ENCODE assay signal across 8 cellular contexts in genomic region chr9:131546336-131547084, GRCh38. TPM values are rescaled to one million over a fixed set of nuclear protein-coding genes. Genes with fewer than 3 reads are reported as not detected.
DNase-seq lines count a peak whose midpoint lies in the region; ATAC-seq and TF ChIP-seq lines count a peak whose summit lies in the region.

No MANE protein-coding gene starts in this region.

- H3K4me3 Mint-ChIP-seq in activated T-cell treated with anti-CD3 and anti-CD28 coated beads, Interleukin-2, amount 50 U/mL, for 72 hours, result peak overlapping the region; percentile 68 to 80
- H3K4me3 Mint-ChIP-seq in stimulated activated naive CD8-positive, alpha-beta T cell treated with anti-CD3 and anti-CD28 coated beads, Interleukin-15, amount 100 ng/mL, for 72 hours, result peak overlapping the region; percentile 57 to 81

- H3K27ac Mint-ChIP-seq in activated T-cell treated with anti-CD3 and anti-CD28 coated beads, Interleukin-2, amount 50 U/mL, for 72 hours, result no peak overlapping the region
- H3K27ac Mint-ChIP-seq in stimulated activated naive CD8-positive, alpha-beta T cell treated with anti-CD3 and anti-CD28 coated beads, Interleukin-15, amount 100 ng/mL, for 72 hours, result no peak overlapping the region

- TF ChIP-seq CTCF in RWPE2 (IDR thresholded peaks at IDR 0.05; ENCODE audit: poor library complexity, severe bottlenecking) (no peak), fibroblast of villous mesenchyme (IDR thresholded peaks at IDR 0.05; ENCODE audit: insufficient read depth, low read depth, low read length) (no peak)

- H3K4me3 ChIP-seq in RWPE2 (ENCODE audit: severe bottlenecking) (no peak overlapping the region), fibroblast of villous mesenchyme (ENCODE audit: low read depth, low read length) (peak overlapping the region; percentile 38)

- H3K36me3 Mint-ChIP-seq in activated T-cell treated with anti-CD3 and anti-CD28 coated beads, Interleukin-2, amount 50 U/mL, for 72 hours (ENCODE audit: insufficient read depth in 2 of 2), result peaks cover 14 to 30% of the 10 kb centered on the region in 2 donors

- H3K4me1 Mint-ChIP-seq in activated T-cell treated with anti-CD3 and anti-CD28 coated beads, Interleukin-2, amount 50 U/mL, for 72 hours (ENCODE audit: low read depth), result peaks cover 10% of the 10 kb centered on the region
- peaks cover 14% of the 10 kb centered on the region for H3K4me1 Mint-ChIP-seq in stimulated activated naive CD8-positive, alpha-beta T cell treated with anti-CD3 and anti-CD28 coated beads, Interleukin-15, amount 100 ng/mL, for 72 hours

- H3K27me3 Mint-ChIP-seq in activated T-cell treated with anti-CD3 and anti-CD28 coated beads, Interleukin-2, amount 50 U/mL, for 72 hours (ENCODE audit: low read depth), result peaks cover 45% of the 10 kb centered on the region
- H3K27me3 Mint-ChIP-seq in stimulated activated naive CD8-positive, alpha-beta T cell treated with anti-CD3 and anti-CD28 coated beads, Interleukin-15, amount 100 ng/mL, for 72 hours, result peaks cover 61% of the 10 kb centered on the region

- ATAC-seq in activated T-cell treated with anti-CD3 and anti-CD28 coated beads, Interleukin-2, amount 50 U/mL, for 72 hours (replicated peaks in 1 of 2), result peak; percentile 47 to 56
- peak; percentile 57 for ATAC-seq in RWPE2 (ENCODE audit: low read depth)
- ATAC-seq in stimulated activated naive CD8-positive, alpha-beta T cell treated with anti-CD3 and anti-CD28 coated beads, Interleukin-15, amount 100 ng/mL, for 72 hours, result peak; percentile 45
- ATAC-seq in HG03097 (IDR thresholded peaks at IDR 0.05; ENCODE audit: low FRiP score, unreplicated experiment), result no peak
- ATAC-seq in HG02610 (IDR thresholded peaks at IDR 0.05; ENCODE audit: unreplicated experiment), result no peak

- peaks cover 3% of the 10 kb centered on the region for H3K9me3 ChIP-seq in RWPE2 (ENCODE audit: severe bottlenecking)

- H3K9me3 Mint-ChIP-seq in activated T-cell treated with anti-CD3 and anti-CD28 coated beads, Interleukin-2, amount 50 U/mL, for 72 hours, result peaks cover 11 to 15% of the 10 kb centered on the region in 2 donors
- H3K9me3 Mint-ChIP-seq in stimulated activated naive CD8-positive, alpha-beta T cell treated with anti-CD3 and anti-CD28 coated beads, Interleukin-15, amount 100 ng/mL, for 72 hours, result peaks cover 14 to 17% of the 10 kb centered on the region in 2 donors

- H3K27ac ChIP-seq in RWPE2 (ENCODE audit: poor library complexity, severe bottlenecking), result no peak overlapping the region

- DNase-seq in activated T-cell treated with anti-CD3 and anti-CD28 coated beads, Interleukin-2, amount 50 U/mL, for 72 hours, result peak in 1 of 2 donors; percentile 27
- DNase-seq in activated T-cell treated with anti-CD3 and anti-CD28 coated beads, Interleukin-2, amount 50 U/mL, for 1 hour, result no peak
- no peak for DNase-seq in RWPE2 (ENCODE audit: low spot score)
- DNase-seq in fibroblast of villous mesenchyme (ENCODE audit: low read depth), result peak; percentile 45
- no peak for DNase-seq in stimulated activated naive CD8-positive, alpha-beta T cell treated with anti-CD3 and anti-CD28 coated beads, Interleukin-15, amount 100 ng/mL, for 72 hours
- no peak for DNase-seq in NCI-H446 treated with DMSO at 0.1 percent for 48 hours (lab: John Stamatoyannopoulos, UW)

- no peaks in the 10 kb centered on the region for H3K4me1 ChIP-seq in RWPE2 (ENCODE audit: insufficient read depth, poor library complexity, severe bottlenecking)

- H3K27me3 ChIP-seq in RWPE2 (ENCODE audit: insufficient read depth, poor library complexity, severe bottlenecking), result peaks cover 47% of the 10 kb centered on the region

- no peaks in the 10 kb centered on the region for H3K36me3 ChIP-seq in RWPE2 (ENCODE audit: low read depth)

RNA-seq across cellular contexts. Expression of gene PRRT1B, which starts 1.2 kb away (rescaled TPM):
- total RNA-seq in activated T-cell treated with anti-CD3 and anti-CD28 coated beads, Interleukin-2, amount 50 U/mL, for 72 hours, result not detected
- total RNA-seq in fibroblast of villous mesenchyme, result not detected in 2 replicates

RNA-seq across cellular contexts. Expression of gene UCK1, which starts 15.4 kb away (rescaled TPM):
- 10 to 100 TPM; 19.2 to 29.7 TPM for total RNA-seq in activated T-cell treated with anti-CD3 and anti-CD28 coated beads, Interleukin-2, amount 50 U/mL, for 72 hours
- 20.6 and 28.5 TPM in 2 replicates for total RNA-seq in fibroblast of villous mesenchyme

RNA-seq across cellular contexts. Expression of gene POMT1, which starts 43.8 kb away (rescaled TPM):
- 10 to 100 TPM; 47.3 to 52.1 TPM for total RNA-seq in activated T-cell treated with anti-CD3 and anti-CD28 coated beads, Interleukin-2, amount 50 U/mL, for 72 hours
- 27.1 and 36.3 TPM in 2 replicates for total RNA-seq in fibroblast of villous mesenchyme

Comparison
In these comparisons a context has a peak if more than half of its experiments do, and no peak if none do; other contexts are left out.
1. ATAC-seq: peak in activated T-cell treated with anti-CD3 and anti-CD28 coated beads, Interleukin-2, amount 50 U/mL, for 72 hours (2 of 2), RWPE2 (single experiment) and stimulated activated naive CD8-positive, alpha-beta T cell treated with anti-CD3 and anti-CD28 coated beads, Interleukin-15, amount 100 ng/mL, for 72 hours (single experiment); none in HG03097 (single experiment) and HG02610 (single experiment).